Comparison of ENCODE assay signal across 37 cellular contexts in the genomic region with DNA sequence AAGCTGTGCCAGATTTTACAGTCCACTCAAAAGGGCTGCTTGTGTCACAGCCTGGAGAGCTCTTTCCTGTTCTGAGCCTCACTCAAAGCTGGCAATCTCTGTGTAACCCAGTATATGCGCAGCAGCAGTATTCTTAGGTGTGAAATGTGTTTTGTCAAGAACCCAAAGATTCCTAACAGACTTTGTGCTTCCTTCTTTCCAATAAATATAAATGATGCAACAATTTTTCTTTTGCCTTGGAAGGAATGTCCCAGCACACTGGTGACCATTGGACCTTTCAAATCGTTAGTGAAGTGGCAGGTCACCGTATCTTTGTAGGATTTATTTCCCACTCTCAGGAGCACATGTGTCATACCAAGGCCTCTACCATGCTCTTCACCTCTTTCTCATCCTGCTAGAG.
"Had no signal": no experiment of that assay in that cellular context is flagged by ENCODE, and none has a peak within 500 bp of the region (broad histone marks: within the 10 kb centered on the region; RNA-seq: fewer than 3 reads in every experiment).

No MANE protein-coding gene starts in this region.

- H3K27me3 Mint-ChIP-seq: activated CD4-positive, alpha-beta memory T cell treated with anti-CD3 and anti-CD28 coated beads, Interleukin-2, amount 10 ng/mL, durations not matched to agents 7 days and 5 days; activated CD4-positive, alpha-beta T cell treated with anti-CD3 and anti-CD28 coated beads for 36 hours; activated CD4-positive, alpha-beta T cell treated with anti-CD3 and anti-CD28 coated beads, Interleukin-2, amount 10 ng/mL, durations not matched to agents 7 days and 5 days; activated CD8-positive, alpha-beta memory T cell treated with anti-CD3 and anti-CD28 coated beads, Interleukin-2, amount 10 ng/mL, durations not matched to agents 7 days and 5 days; activated naive CD4-positive, alpha-beta T cell treated with anti-CD3 and anti-CD28 coated beads, Interleukin-2, amount 50 U/mL, for 24 hours; activated naive CD8-positive, alpha-beta T cell treated with anti-CD3 and anti-CD28 coated beads, Interleukin-2, amount 10 ng/mL, durations not matched to agents 7 days and 5 days; activated naive CD8-positive, alpha-beta T cell treated with anti-CD3 and anti-CD28 coated beads, Interleukin-2, amount 50 U/mL, for 24 hours; activated T-cell treated with anti-CD3 and anti-CD28 coated beads, Interleukin-2, amount 50 U/mL, for 24 hours had no signal

- DNase-seq: activated CD4-positive, alpha-beta memory T cell treated with anti-CD3 and anti-CD28 coated beads, Interleukin-2, amount 10 ng/mL, durations not matched to agents 7 days and 5 days; activated CD4-positive, alpha-beta T cell treated with anti-CD3 and anti-CD28 coated beads for 1 hour; activated CD4-positive, alpha-beta T cell treated with anti-CD3 and anti-CD28 coated beads for 36 hours; activated CD4-positive, alpha-beta T cell treated with anti-CD3 and anti-CD28 coated beads for 48 hours; activated CD4-positive, alpha-beta T cell treated with anti-CD3 and anti-CD28 coated beads, Interleukin-2, amount 10 ng/mL, durations not matched to agents 7 days and 5 days; activated CD4-positive, alpha-beta T cell treated with anti-CD3 and anti-CD28 coated beads, Interleukin-2, amount 50 U/mL, for 48 hours; activated CD4-positive, CD25-positive, alpha-beta regulatory T cell; activated CD8-positive, alpha-beta memory T cell treated with anti-CD3 and anti-CD28 coated beads for 24 hours; activated CD8-positive, alpha-beta memory T cell treated with anti-CD3 and anti-CD28 coated beads, Interleukin-2, amount 10 ng/mL, durations not matched to agents 7 days and 5 days; activated CD8-positive, alpha-beta memory T cell treated with anti-CD3 and anti-CD28 coated beads, Interleukin-2, amount 50 U/mL, for 48 hours; activated CD8-positive, alpha-beta T cell treated with anti-CD3 and anti-CD28 coated beads, Interleukin-2, amount 10 ng/mL, durations not matched to agents 7 days and 5 days; activated effector memory CD4-positive, alpha-beta T cell treated with Interleukin-2 at 50 U/mL for 16 hours; activated gamma-delta T cell; activated naive CD4-positive, alpha-beta T cell treated with anti-CD3 and anti-CD28 coated beads, Interleukin-2, amount 10 ng/mL, durations not matched to agents 7 days and 5 days; activated naive CD4-positive, alpha-beta T cell treated with Interleukin-2 at 50 U/mL for 16 hours; activated naive CD8-positive, alpha-beta T cell treated with anti-CD3 and anti-CD28 coated beads, Interleukin-2, amount 10 ng/mL, durations not matched to agents 7 days and 5 days; activated naive CD8-positive, alpha-beta T cell treated with anti-CD3 and anti-CD28 coated beads, Interleukin-2, amount 50 U/mL, for 24 hours; activated T-cell treated with anti-CD3 and anti-CD28 coated beads, Interleukin-2, amount 50 U/mL, for 24 hours; activated T-cell treated with anti-CD3 and anti-CD28 coated beads, Interleukin-2, amount 50 U/mL, for 48 hours; amygdala; anterior cingulate cortex; caudate nucleus; cerebellar nuclear complex; T-helper 1 cell; T-helper 2 cell; T-helper 9 cell; WERI-Rb-1 had no signal

- H3K27ac Mint-ChIP-seq: activated CD4-positive, alpha-beta memory T cell treated with anti-CD3 and anti-CD28 coated beads, Interleukin-2, amount 10 ng/mL, durations not matched to agents 7 days and 5 days; activated CD4-positive, alpha-beta T cell treated with anti-CD3 and anti-CD28 coated beads for 36 hours; activated CD4-positive, alpha-beta T cell treated with anti-CD3 and anti-CD28 coated beads, Interleukin-2, amount 10 ng/mL, durations not matched to agents 7 days and 5 days; activated CD8-positive, alpha-beta memory T cell treated with anti-CD3 and anti-CD28 coated beads, Interleukin-2, amount 10 ng/mL, durations not matched to agents 7 days and 5 days; activated CD8-positive, alpha-beta T cell treated with anti-CD3 and anti-CD28 coated beads, Interleukin-2, amount 10 ng/mL, durations not matched to agents 7 days and 5 days; activated naive CD4-positive, alpha-beta T cell treated with anti-CD3 and anti-CD28 coated beads, Interleukin-2, amount 10 ng/mL, durations not matched to agents 7 days and 5 days; activated naive CD8-positive, alpha-beta T cell treated with anti-CD3 and anti-CD28 coated beads, Interleukin-2, amount 10 ng/mL, durations not matched to agents 7 days and 5 days; activated naive CD8-positive, alpha-beta T cell treated with anti-CD3 and anti-CD28 coated beads, Interleukin-2, amount 50 U/mL, for 24 hours; activated T-cell treated with anti-CD3 and anti-CD28 coated beads, Interleukin-2, amount 50 U/mL, for 24 hours; activated T-helper 2 cell treated with anti-CD3 and anti-CD28 coated beads, Interferon-gamma antibody, Interleukin-2, Interleukin-4, amounts not matched to agents 10 μg/mL and 5 μg/mL and 100 μg/mL, durations not matched to agents 14 hours and 24 hours and 36 hours; brain; T-helper 1 cell treated with Interleukin-12 subunit alpha and Interleukin-12 subunit beta and Interleukin-4 antibody, amounts not matched to agents 30 μg/mL and 1 μg/mL, for 36 hours; T-helper 2 cell treated with Interferon-gamma antibody and Interleukin-4, amounts not matched to agents 5 μg/mL and 100 μg/mL, for 36 hours; WTC11 had no signal

- H3K27ac ChIP-seq: ascending aorta, cardiac muscle cell, WERI-Rb-1 had no signal

- H3K4me3 Mint-ChIP-seq: activated CD4-positive, alpha-beta memory T cell treated with anti-CD3 and anti-CD28 coated beads, Interleukin-2, amount 10 ng/mL, durations not matched to agents 7 days and 5 days; activated CD4-positive, alpha-beta T cell treated with anti-CD3 and anti-CD28 coated beads for 36 hours; activated CD4-positive, alpha-beta T cell treated with anti-CD3 and anti-CD28 coated beads, Interleukin-2, amount 10 ng/mL, durations not matched to agents 7 days and 5 days; activated CD8-positive, alpha-beta memory T cell treated with anti-CD3 and anti-CD28 coated beads, Interleukin-2, amount 10 ng/mL, durations not matched to agents 7 days and 5 days; activated CD8-positive, alpha-beta T cell treated with anti-CD3 and anti-CD28 coated beads, Interleukin-2, amount 10 ng/mL, durations not matched to agents 7 days and 5 days; activated naive CD4-positive, alpha-beta T cell treated with anti-CD3 and anti-CD28 coated beads, Interleukin-2, amount 10 ng/mL, durations not matched to agents 7 days and 5 days; activated naive CD4-positive, alpha-beta T cell treated with anti-CD3 and anti-CD28 coated beads, Interleukin-2, amount 50 U/mL, for 24 hours; activated naive CD8-positive, alpha-beta T cell treated with anti-CD3 and anti-CD28 coated beads, Interleukin-2, amount 10 ng/mL, durations not matched to agents 7 days and 5 days; activated naive CD8-positive, alpha-beta T cell treated with anti-CD3 and anti-CD28 coated beads, Interleukin-2, amount 50 U/mL, for 24 hours; activated T-cell treated with anti-CD3 and anti-CD28 coated beads, Interleukin-2, amount 50 U/mL, for 24 hours; central memory CD8-positive, alpha-beta T cell; T-helper 1 cell treated with Interleukin-12 subunit alpha and Interleukin-12 subunit beta and Interleukin-4 antibody, amounts not matched to agents 30 μg/mL and 1 μg/mL, for 36 hours; T-helper 2 cell treated with Interferon-gamma antibody and Interleukin-4, amounts not matched to agents 5 μg/mL and 100 μg/mL, for 36 hours; WTC11 had no signal

- H3K9me3 Mint-ChIP-seq: activated CD4-positive, alpha-beta memory T cell treated with anti-CD3 and anti-CD28 coated beads, Interleukin-2, amount 10 ng/mL, durations not matched to agents 7 days and 5 days; WTC11 had no signal

- ATAC-seq: activated CD4-positive, alpha-beta T cell treated with anti-CD3 and anti-CD28 coated beads for 36 hours; activated CD4-positive, CD25-positive, alpha-beta regulatory T cell treated with anti-CD3 and anti-CD28 coated beads, Interleukin-2, amount 50 U/mL, for 24 hours; activated CD8-positive, alpha-beta memory T cell treated with anti-CD3 and anti-CD28 coated beads, Interleukin-2, amount 10 ng/mL, durations not matched to agents 7 days and 5 days; activated CD8-positive, alpha-beta T cell treated with anti-CD3 and anti-CD28 coated beads, Interleukin-2, amount 10 ng/mL, durations not matched to agents 7 days and 5 days; activated naive CD8-positive, alpha-beta T cell treated with anti-CD3 and anti-CD28 coated beads, Interleukin-2, amount 50 U/mL, for 24 hours; WTC11 had no signal

- H3K36me3 Mint-ChIP-seq: brain, WTC11 had no signal
